In genomic region chr22:38487946-38488345, GRCh38 we compare ENCODE assay signal across 23 cellular contexts. TPM values are rescaled to one million over a fixed set of nuclear protein-coding genes. Genes with fewer than 3 reads are reported as not detected.
A peak's percentile ranks its signal among the peaks of the same experiment; 100 is the strongest.
DNase-seq lines count a peak whose midpoint lies in the region; ATAC-seq and TF ChIP-seq lines count a peak whose summit lies in the region.
"Had no signal": no experiment of that assay in that cellular context is flagged by ENCODE, and none has a peak within 500 bp of the region (broad histone marks: within the 10 kb centered on the region; RNA-seq: fewer than 3 reads in every experiment).

No MANE protein-coding gene starts in this region.

- H3K4me3 Mint-ChIP-seq in activated CD4-positive, alpha-beta T cell treated with anti-CD3 and anti-CD28 coated beads for 36 hours: no peak overlapping the region
- H3K4me3 Mint-ChIP-seq in CD8-positive, alpha-beta T cell: no peak overlapping the region
- H3K4me3 Mint-ChIP-seq in activated naive CD8-positive, alpha-beta T cell: no peak overlapping the region
- no peak overlapping the region for H3K4me3 Mint-ChIP-seq in nephron
- H3K4me3 Mint-ChIP-seq: brain; stimulated activated naive B cell treated with anti-CD40 and anti-IgM and Interleukin-4, amounts not matched to agents 10 μg/mL and 1 μg/mL and 100 μg/mL, for 72 hours had no signal

- ATAC-seq in activated CD4-positive, alpha-beta T cell treated with anti-CD3 and anti-CD28 coated beads for 36 hours: peak; percentile 43
- peak; percentile 21 for ATAC-seq in CD8-positive, alpha-beta T cell
- ATAC-seq: stimulated activated naive B cell treated with anti-CD40 and anti-IgM and Interleukin-4, amounts not matched to agents 10 μg/mL and 1 μg/mL and 100 μg/mL, for 72 hours had no signal

- H3K36me3 Mint-ChIP-seq in activated CD4-positive, alpha-beta T cell treated with anti-CD3 and anti-CD28 coated beads for 36 hours (ENCODE audit: low read depth): peaks cover 80% of the 10 kb centered on the region
- H3K36me3 Mint-ChIP-seq in CD8-positive, alpha-beta T cell: peaks cover 91% of the 10 kb centered on the region
- H3K36me3 Mint-ChIP-seq in activated naive CD8-positive, alpha-beta T cell: peaks cover 16% of the 10 kb centered on the region
- H3K36me3 Mint-ChIP-seq in nephron (ENCODE audit: low read depth): peaks cover 85% of the 10 kb centered on the region

- CTCF ChIA-PET in activated CD4-positive, alpha-beta T cell treated with anti-CD3 and anti-CD28 coated beads for 36 hours (lab: Charles Lee): interaction anchor here (1.1 kb wide), 2 partner anchors 15 to 23 kb away, joined by 3 read pairs; no protein-coding TSS in a partner anchor
- CTCF ChIA-PET in CD8-positive, alpha-beta T cell (lab: Charles Lee): interaction anchor here (1.1 kb wide), 1 partner anchor 15 kb away, joined by 5 read pairs; no protein-coding TSS in a partner anchor

- no peak overlapping the region for H3K4me3 ChIP-seq in CD8-positive, alpha-beta T cell (ENCODE audit: low read depth, low read length)
- H3K4me3 ChIP-seq in effector memory CD4-positive, alpha-beta T cell (ENCODE audit: insufficient read depth, low read depth, low read length, poor library complexity, severe bottlenecking): no peak overlapping the region
- H3K4me3 ChIP-seq: HAP-1 had no signal

- intact Hi-C loops in activated CD4-positive, alpha-beta T cell treated with anti-CD3 and anti-CD28 coated beads for 36 hours (cut with DNase I, micrococcal nuclease): no loop called here
- intact Hi-C loops in CD8-positive, alpha-beta T cell (cut with DNase I, micrococcal nuclease): no loop called here

- H3K4me1 Mint-ChIP-seq in activated CD4-positive, alpha-beta T cell treated with anti-CD3 and anti-CD28 coated beads for 36 hours: peaks cover 66% of the 10 kb centered on the region
- peaks cover 68% of the 10 kb centered on the region for H3K4me1 Mint-ChIP-seq in CD8-positive, alpha-beta T cell (ENCODE audit: low read depth)
- H3K4me1 Mint-ChIP-seq in activated naive CD8-positive, alpha-beta T cell (ENCODE audit: low read depth): peaks cover 64% of the 10 kb centered on the region
- H3K4me1 Mint-ChIP-seq in nephron: peaks cover 22% of the 10 kb centered on the region

- no peaks in the 10 kb centered on the region for H3K27me3 ChIP-seq in CD8-positive, alpha-beta T cell (ENCODE audit: insufficient read depth, low read length)
- no peaks in the 10 kb centered on the region for H3K27me3 ChIP-seq in effector memory CD4-positive, alpha-beta T cell (replicated peaks; ENCODE audit: control insufficient read depth, insufficient read depth, low read length, poor library complexity, severe bottlenecking)

- no peak overlapping the region for H3K27ac ChIP-seq in CD8-positive, alpha-beta T cell (ENCODE audit: low read depth, low read length)
- no peak overlapping the region for H3K27ac ChIP-seq in effector memory CD4-positive, alpha-beta T cell (ENCODE audit: insufficient read depth, low read length, poor library complexity, severe bottlenecking)

- POLR2A ChIA-PET in activated CD4-positive, alpha-beta T cell treated with anti-CD3 and anti-CD28 coated beads for 36 hours (lab: Charles Lee): no interaction called here
- POLR2A ChIA-PET in CD8-positive, alpha-beta T cell (lab: Charles Lee): interaction anchor here (1.0 to 1.3 kb wide), 2 partner anchors 9 to 14 kb away, joined by 3 read pairs; no protein-coding TSS in a partner anchor

- H3K9me3 Mint-ChIP-seq in activated CD4-positive, alpha-beta T cell treated with anti-CD3 and anti-CD28 coated beads for 36 hours (ENCODE audit: low read depth): no peaks in the 10 kb centered on the region
- no peaks in the 10 kb centered on the region for H3K9me3 Mint-ChIP-seq in CD8-positive, alpha-beta T cell
- no peaks in the 10 kb centered on the region for H3K9me3 Mint-ChIP-seq in activated naive CD8-positive, alpha-beta T cell (ENCODE audit: low read depth)
- no peaks in the 10 kb centered on the region for H3K9me3 Mint-ChIP-seq in nephron
- H3K9me3 Mint-ChIP-seq: brain; stimulated activated naive B cell treated with anti-CD40 and anti-IgM and Interleukin-4, amounts not matched to agents 10 μg/mL and 1 μg/mL and 100 μg/mL, for 72 hours had no signal

- no peaks in the 10 kb centered on the region for H3K9me3 ChIP-seq in CD8-positive, alpha-beta T cell (ENCODE audit: low read length)
- H3K9me3 ChIP-seq in effector memory CD4-positive, alpha-beta T cell (ENCODE audit: control insufficient read depth, low read length): no peaks in the 10 kb centered on the region
- H3K9me3 ChIP-seq: HAP-1 had no signal

- H3K4me1 ChIP-seq in CD8-positive, alpha-beta T cell (ENCODE audit: insufficient read depth, low read length): peaks cover 19% of the 10 kb centered on the region
- peaks cover 3% of the 10 kb centered on the region for H3K4me1 ChIP-seq in effector memory CD4-positive, alpha-beta T cell (ENCODE audit: control insufficient read depth, insufficient read depth, low read length, poor library complexity, severe bottlenecking)
- H3K4me1 ChIP-seq: HAP-1 had no signal

- H3K27ac Mint-ChIP-seq in activated CD4-positive, alpha-beta T cell treated with anti-CD3 and anti-CD28 coated beads for 36 hours: peak overlapping the region; percentile 65
- peak overlapping the region; percentile 3 for H3K27ac Mint-ChIP-seq in CD8-positive, alpha-beta T cell
- H3K27ac Mint-ChIP-seq in activated naive CD8-positive, alpha-beta T cell: peak overlapping the region; percentile 72
- H3K27ac Mint-ChIP-seq in nephron: peak overlapping the region; percentile 2 to 28 (median 7)

- no peaks in the 10 kb centered on the region for H3K27me3 Mint-ChIP-seq in activated CD4-positive, alpha-beta T cell treated with anti-CD3 and anti-CD28 coated beads for 36 hours
- no peaks in the 10 kb centered on the region for H3K27me3 Mint-ChIP-seq in CD8-positive, alpha-beta T cell (ENCODE audit: low read depth)
- no peaks in the 10 kb centered on the region for H3K27me3 Mint-ChIP-seq in activated naive CD8-positive, alpha-beta T cell
- H3K27me3 Mint-ChIP-seq in nephron (ENCODE audit: low read depth): no peaks in the 10 kb centered on the region
- H3K27me3 Mint-ChIP-seq: brain; stimulated activated naive B cell treated with anti-CD40 and anti-IgM and Interleukin-4, amounts not matched to agents 10 μg/mL and 1 μg/mL and 100 μg/mL, for 72 hours had no signal

- peaks cover 78% of the 10 kb centered on the region for H3K36me3 ChIP-seq in CD8-positive, alpha-beta T cell (ENCODE audit: insufficient read depth, low read length)
- peaks cover 94% of the 10 kb centered on the region for H3K36me3 ChIP-seq in effector memory CD4-positive, alpha-beta T cell (ENCODE audit: control insufficient read depth, insufficient read depth, low read length)

- no peak for TF ChIP-seq CTCF in CD8-positive, alpha-beta T cell (IDR thresholded peaks at IDR 0.05)
- TF ChIP-seq CTCF in nephron (IDR thresholded peaks at IDR 0.05; ENCODE audit: unreplicated experiment in 3 of 3): no peak

- no peak for DNase-seq in activated CD4-positive, alpha-beta T cell treated with anti-CD3 and anti-CD28 coated beads for 36 hours
- DNase-seq in activated CD4-positive, alpha-beta T cell treated with anti-CD3 and anti-CD28 coated beads for 48 hours: no peak
- no peak for DNase-seq in CD8-positive, alpha-beta T cell
- DNase-seq in activated effector memory CD4-positive, alpha-beta T cell treated with anti-CD3 and anti-CD28 coated beads, Interleukin-2, amount 50 U/mL, for 16 hours: no peak
- no peak for DNase-seq in kidney glomerular epithelial cell (lab: John Stamatoyannopoulos, UW)
- DNase-seq in effector memory CD4-positive, alpha-beta T cell: no peak
- DNase-seq: activated CD4-positive, alpha-beta T cell treated with anti-CD3 and anti-CD28 coated beads for 4 hours; C1 segment of cervical spinal cord; dermis blood vessel endothelial cell; DND-41; NCI-H1105; NCI-H2107; NCI-H526 treated with DMSO at 0.1 percent for 48 hours; SHP77 treated with DMSO at 0.1 percent for 48 hours; stimulated activated naive B cell treated with anti-CD40 and anti-IgM and Interleukin-4, amounts not matched to agents 10 μg/mL and 1 μg/mL and 100 μg/mL, for 72 hours had no signal

RNA-seq across cellular contexts. Expression of gene DDX17, which starts 18.2 kb away (rescaled TPM):
- 100 to 1,000 TPM; 259 to 328 TPM for total RNA-seq in activated CD4-positive, alpha-beta T cell treated with anti-CD3 and anti-CD28 coated beads for 36 hours
- total RNA-seq in CD8-positive, alpha-beta T cell: 100 to 1,000 TPM; 348 to 386 TPM

RNA-seq across cellular contexts. Expression of gene KDELR3, which starts 20.1 kb away (rescaled TPM):
- 1 to 10 TPM in 1 of 2 experiments, under 1 TPM in 1; 0.84 to 1.1 TPM for total RNA-seq in activated CD4-positive, alpha-beta T cell treated with anti-CD3 and anti-CD28 coated beads for 36 hours
- total RNA-seq in CD8-positive, alpha-beta T cell: not detected

RNA-seq across cellular contexts. Expression of gene KCNJ4, which starts 32.9 kb away (rescaled TPM):
- total RNA-seq in activated CD4-positive, alpha-beta T cell treated with anti-CD3 and anti-CD28 coated beads for 36 hours: not detected
- total RNA-seq in CD8-positive, alpha-beta T cell: not detected
- total RNA-seq: dermis blood vessel endothelial cell, HT-29, LHCN-M2, pulmonary artery endothelial cell, ureter had no signal

Comparison
In these comparisons a context has a peak if more than half of its experiments do, and no peak if none do; other contexts are left out.
1. H3K27ac Mint-ChIP-seq: peak in every context shown above with its lines; median percentile 72 in activated naive CD8-positive, alpha-beta T cell; 65 in activated CD4-positive, alpha-beta T cell treated with anti-CD3 and anti-CD28 coated beads for 36 hours; 7 in nephron; 3 in CD8-positive, alpha-beta T cell.